14 cellular contexts compared by ENCODE assay signal in the genomic region with DNA sequence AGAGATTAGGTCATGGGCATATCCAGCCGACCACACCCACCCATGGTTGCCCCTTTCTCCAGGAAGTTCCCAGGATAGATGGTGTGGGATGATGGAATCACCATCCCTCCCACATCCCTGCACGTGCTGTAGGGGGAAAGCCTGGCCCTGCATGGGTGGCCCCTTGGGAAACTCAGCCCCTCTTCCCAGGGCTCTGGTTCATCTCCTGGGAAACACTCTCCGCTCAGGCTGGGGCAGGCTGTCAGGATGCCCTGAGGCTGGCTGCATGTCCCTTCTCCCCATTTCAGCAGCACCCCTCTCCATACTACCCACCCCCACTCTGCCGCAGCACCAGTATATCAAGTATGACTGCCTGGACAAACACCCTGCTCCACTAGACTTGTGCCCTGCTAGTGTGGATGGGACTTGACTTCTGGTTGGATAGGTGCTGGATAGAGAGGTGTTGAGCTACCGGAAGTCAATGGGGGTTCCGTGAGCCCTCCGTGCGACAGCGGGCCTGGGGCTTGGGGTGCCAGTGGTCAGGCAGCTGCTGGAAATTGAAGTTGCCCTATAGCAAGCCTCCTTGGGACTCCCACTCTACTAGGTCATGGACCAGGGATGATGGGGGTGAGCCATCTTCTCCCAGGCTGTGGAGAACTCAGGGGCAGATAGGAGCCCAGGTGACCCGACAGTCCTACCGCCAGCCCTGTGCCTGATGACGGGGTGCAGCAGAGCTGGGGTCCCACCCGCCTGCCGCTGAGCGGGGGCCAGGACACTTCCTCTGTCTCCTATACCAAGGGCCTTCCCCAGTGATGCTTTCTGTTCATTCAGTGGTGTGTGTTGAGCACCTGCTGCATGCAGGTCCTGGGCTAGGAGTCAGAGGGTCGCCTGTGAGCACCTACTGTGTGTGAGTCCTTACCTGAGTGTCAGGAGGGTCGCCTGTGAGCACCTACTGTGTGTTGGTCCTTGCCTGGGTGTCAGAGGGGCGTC.
DNase-seq lines count a peak whose midpoint lies in the region; ATAC-seq, FAIRE-seq and TF ChIP-seq lines count a peak whose summit lies in the region.
"Had no signal": no experiment of that assay in that cellular context is flagged by ENCODE, and none has a peak within 500 bp of the region (broad histone marks: within the 10 kb centered on the region; RNA-seq: fewer than 3 reads in every experiment).

No MANE protein-coding gene starts in this region.

- no peaks in the 10 kb centered on the region for H3K9me3 ChIP-seq in RWPE2 (ENCODE audit: severe bottlenecking)
- H3K9me3 ChIP-seq in kidney (ENCODE audit: control insufficient read depth in 1 of 2, low read length in 2 of 2), result no peaks in the 10 kb centered on the region

- intact Hi-C loops in activated CD4-positive, alpha-beta memory T cell treated with anti-CD3 and anti-CD28 coated beads for 36 hours (cut with micrococcal nuclease), result no loop called here
- intact Hi-C loops in kidney (cut with DNase I), result no loop called here

- no peak overlapping the region for H3K9ac ChIP-seq in kidney (ENCODE audit: low read length in 2 of 2)
- H3K9ac ChIP-seq: GM23248, KMS-11 had no signal

- H3K4me3 ChIP-seq in RWPE2 (ENCODE audit: severe bottlenecking) (no peak overlapping the region), kidney (ENCODE audit: low read length in 2 of 2) (no peak overlapping the region)
- H3K4me3 ChIP-seq: GM23248 had no signal

- H3K36me3 ChIP-seq in RWPE2 (ENCODE audit: low read depth), result no peaks in the 10 kb centered on the region
- H3K36me3 ChIP-seq in kidney (ENCODE audit: control insufficient read depth in 1 of 2, insufficient read depth in 2 of 2, low read length in 2 of 2), result no peaks in the 10 kb centered on the region

- no peak for TF ChIP-seq CTCF in RWPE2 (IDR thresholded peaks at IDR 0.05; ENCODE audit: poor library complexity, severe bottlenecking)
- no peak for TF ChIP-seq CTCF in kidney (IDR thresholded peaks at IDR 0.05; ENCODE audit: borderline replicate concordance, extremely low read depth, insufficient read depth)

- H3K4me3 Mint-ChIP-seq in activated CD4-positive, alpha-beta memory T cell treated with anti-CD3 and anti-CD28 coated beads for 36 hours, result no peak overlapping the region
- no peak overlapping the region for H3K4me3 Mint-ChIP-seq in activated CD4-positive, alpha-beta memory T cell treated with anti-CD3 and anti-CD28 coated beads, Interleukin-2, amount 10 ng/mL, durations not matched to agents 7 days and 5 days
- no peak overlapping the region for H3K4me3 Mint-ChIP-seq in stimulated activated naive CD8-positive, alpha-beta T cell treated with anti-CD3 and anti-CD28 coated beads, Interleukin-15, amount 100 ng/mL, for 72 hours
- H3K4me3 Mint-ChIP-seq: activated naive CD4-positive, alpha-beta T cell treated with anti-CD3 and anti-CD28 coated beads, Interleukin-2, amount 10 ng/mL, durations not matched to agents 7 days and 5 days had no signal

- no peaks in the 10 kb centered on the region for H3K36me3 Mint-ChIP-seq in activated CD4-positive, alpha-beta memory T cell treated with anti-CD3 and anti-CD28 coated beads for 36 hours
- H3K36me3 Mint-ChIP-seq in activated CD4-positive, alpha-beta memory T cell treated with anti-CD3 and anti-CD28 coated beads, Interleukin-2, amount 10 ng/mL, durations not matched to agents 7 days and 5 days (ENCODE audit: low read depth), result no peaks in the 10 kb centered on the region
- H3K36me3 Mint-ChIP-seq: activated naive CD4-positive, alpha-beta T cell treated with anti-CD3 and anti-CD28 coated beads, Interleukin-2, amount 10 ng/mL, durations not matched to agents 7 days and 5 days had no signal

- ATAC-seq in RWPE2 (ENCODE audit: low read depth), result peak; percentile 44; the same call in 2 of the 3 replicates
- peak; percentile 69 for ATAC-seq in stimulated activated naive CD8-positive, alpha-beta T cell treated with anti-CD3 and anti-CD28 coated beads, Interleukin-15, amount 100 ng/mL, for 72 hours
- no peak for ATAC-seq in GM21619 (IDR thresholded peaks at IDR 0.05; ENCODE audit: unreplicated experiment)

- H3K27me3 Mint-ChIP-seq in activated CD4-positive, alpha-beta memory T cell treated with anti-CD3 and anti-CD28 coated beads for 36 hours, result no peaks in the 10 kb centered on the region
- peaks cover 4% of the 10 kb centered on the region for H3K27me3 Mint-ChIP-seq in activated CD4-positive, alpha-beta memory T cell treated with anti-CD3 and anti-CD28 coated beads, Interleukin-2, amount 10 ng/mL, durations not matched to agents 7 days and 5 days
- no peaks in the 10 kb centered on the region for H3K27me3 Mint-ChIP-seq in stimulated activated naive CD8-positive, alpha-beta T cell treated with anti-CD3 and anti-CD28 coated beads, Interleukin-15, amount 100 ng/mL, for 72 hours

- H3K27me3 ChIP-seq in RWPE2 (ENCODE audit: insufficient read depth, poor library complexity, severe bottlenecking), result no peaks in the 10 kb centered on the region

- DNase-seq in activated CD4-positive, alpha-beta memory T cell treated with anti-CD3 and anti-CD28 coated beads for 36 hours, result peak; percentile 18
- DNase-seq in activated CD4-positive, alpha-beta memory T cell treated with anti-CD3 and anti-CD28 coated beads, Interleukin-2, amount 10 ng/mL, durations not matched to agents 7 days and 5 days, result no peak
- DNase-seq in RWPE2 (ENCODE audit: low spot score) (peak; percentile 46), kidney (peak; percentile 35), globus pallidus (ENCODE audit: low spot score) (no peak), LoVo (ENCODE audit: low spot score) (no peak)
- peak in 1 of 2 donors; percentile 15 for DNase-seq in stimulated activated naive CD8-positive, alpha-beta T cell treated with anti-CD3 and anti-CD28 coated beads, Interleukin-15, amount 100 ng/mL, for 72 hours
- DNase-seq: activated naive CD4-positive, alpha-beta T cell treated with anti-CD3 and anti-CD28 coated beads, Interleukin-2, amount 10 ng/mL, durations not matched to agents 7 days and 5 days; GM23248; stimulated activated CD4-positive, alpha-beta T cell treated with anti-CD3 and anti-CD28 coated beads, Interleukin-4, amount 100 ng/mL, for 4 hours had no signal

- CTCF ChIA-PET in activated CD4-positive, alpha-beta memory T cell treated with anti-CD3 and anti-CD28 coated beads for 36 hours (lab: Charles Lee), result no interaction called here
- CTCF ChIA-PET in activated CD4-positive, alpha-beta memory T cell treated with anti-CD3 and anti-CD28 coated beads, Interleukin-2, amount 10 ng/mL, durations not matched to agents 7 days and 5 days (lab: Charles Lee), result no interaction called here

- H3K27ac Mint-ChIP-seq in activated CD4-positive, alpha-beta memory T cell treated with anti-CD3 and anti-CD28 coated beads for 36 hours, result no peak overlapping the region
- H3K27ac Mint-ChIP-seq in activated CD4-positive, alpha-beta memory T cell treated with anti-CD3 and anti-CD28 coated beads, Interleukin-2, amount 10 ng/mL, durations not matched to agents 7 days and 5 days, result no peak overlapping the region
- H3K27ac Mint-ChIP-seq in stimulated activated naive CD8-positive, alpha-beta T cell treated with anti-CD3 and anti-CD28 coated beads, Interleukin-15, amount 100 ng/mL, for 72 hours, result no peak overlapping the region
- H3K27ac Mint-ChIP-seq: activated naive CD4-positive, alpha-beta T cell treated with anti-CD3 and anti-CD28 coated beads, Interleukin-2, amount 10 ng/mL, durations not matched to agents 7 days and 5 days had no signal

- H3K27ac ChIP-seq in RWPE2 (ENCODE audit: poor library complexity, severe bottlenecking) (no peak overlapping the region), kidney (ENCODE audit: low read depth in 2 of 2, low read length in 2 of 2) (no peak overlapping the region)
- H3K27ac ChIP-seq: GM23248, KMS-11, VCaP had no signal

- FAIRE-seq in kidney (lab: Jason Lieb, UNC), result no peak
- FAIRE-seq: frontal cortex had no signal

- no peaks in the 10 kb centered on the region for H3K4me1 ChIP-seq in RWPE2 (ENCODE audit: insufficient read depth, poor library complexity, severe bottlenecking)
- no peaks in the 10 kb centered on the region for H3K4me1 ChIP-seq in kidney (ENCODE audit: control insufficient read depth in 1 of 2, insufficient read depth in 1 of 2, low read depth in 1 of 2, low read length in 2 of 2)

- no peaks in the 10 kb centered on the region for H3K4me1 Mint-ChIP-seq in activated CD4-positive, alpha-beta memory T cell treated with anti-CD3 and anti-CD28 coated beads for 36 hours (ENCODE audit: low read depth)
- no peaks in the 10 kb centered on the region for H3K4me1 Mint-ChIP-seq in activated CD4-positive, alpha-beta memory T cell treated with anti-CD3 and anti-CD28 coated beads, Interleukin-2, amount 10 ng/mL, durations not matched to agents 7 days and 5 days
- H3K4me1 Mint-ChIP-seq in stimulated activated naive CD8-positive, alpha-beta T cell treated with anti-CD3 and anti-CD28 coated beads, Interleukin-15, amount 100 ng/mL, for 72 hours, result no peaks in the 10 kb centered on the region
- H3K4me1 Mint-ChIP-seq: activated naive CD4-positive, alpha-beta T cell treated with anti-CD3 and anti-CD28 coated beads, Interleukin-2, amount 10 ng/mL, durations not matched to agents 7 days and 5 days had no signal

- peaks cover 3% of the 10 kb centered on the region for H3K9me3 Mint-ChIP-seq in activated CD4-positive, alpha-beta memory T cell treated with anti-CD3 and anti-CD28 coated beads for 36 hours
- no peaks in the 10 kb centered on the region for H3K9me3 Mint-ChIP-seq in activated CD4-positive, alpha-beta memory T cell treated with anti-CD3 and anti-CD28 coated beads, Interleukin-2, amount 10 ng/mL, durations not matched to agents 7 days and 5 days
- no peaks in the 10 kb centered on the region for H3K9me3 Mint-ChIP-seq in stimulated activated naive CD8-positive, alpha-beta T cell treated with anti-CD3 and anti-CD28 coated beads, Interleukin-15, amount 100 ng/mL, for 72 hours
- H3K9me3 Mint-ChIP-seq: activated naive CD4-positive, alpha-beta T cell treated with anti-CD3 and anti-CD28 coated beads, Interleukin-2, amount 10 ng/mL, durations not matched to agents 7 days and 5 days had no signal

- POLR2A ChIA-PET in activated CD4-positive, alpha-beta memory T cell treated with anti-CD3 and anti-CD28 coated beads for 36 hours (lab: Charles Lee), result no interaction called here
- POLR2A ChIA-PET in activated CD4-positive, alpha-beta memory T cell treated with anti-CD3 and anti-CD28 coated beads, Interleukin-2, amount 10 ng/mL, durations not matched to agents 7 days and 5 days (lab: Charles Lee), result no interaction called here

Comparison
In these comparisons a context has a peak if more than half of its experiments do, and no peak if none do; other contexts are left out.
1. DNase-seq: peak in activated CD4-positive, alpha-beta memory T cell treated with anti-CD3 and anti-CD28 coated beads for 36 hours (single experiment), RWPE2 (single experiment) and kidney (single experiment); none in activated CD4-positive, alpha-beta memory T cell treated with anti-CD3 and anti-CD28 coated beads, Interleukin-2, amount 10 ng/mL, durations not matched to agents 7 days and 5 days (single experiment), globus pallidus (single experiment) and LoVo (single experiment).